1 cellular context compared by ENCODE assay signal in the genomic region with DNA sequence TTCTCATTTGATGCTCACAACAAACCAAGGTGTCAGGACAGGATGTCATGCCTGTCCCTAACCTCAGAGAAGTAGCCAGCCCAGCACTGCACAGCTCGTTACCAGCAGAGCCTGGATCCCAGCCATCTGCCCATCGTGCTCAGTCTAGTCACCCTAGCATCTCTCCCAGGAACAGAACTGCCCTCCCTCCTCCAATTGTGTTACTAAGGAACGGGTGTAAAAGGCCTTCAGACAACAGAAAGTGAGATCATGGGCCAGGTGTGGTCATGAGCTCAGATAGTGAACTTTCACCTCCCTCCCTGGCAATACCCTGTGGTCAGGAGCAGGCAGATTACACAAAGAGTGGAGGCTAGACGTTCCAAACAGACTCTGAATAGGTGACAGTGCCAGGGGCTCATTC.
TF ChIP-seq lines count a peak whose summit lies in the region.

No MANE protein-coding gene starts in this region.

TF ChIP-seq in HepG2, 621 proteins besides CTCF, POLR2A, EP300 and RAD21 (continued from another document and continues in another):
- TF ChIP-seq, protein P1, sequence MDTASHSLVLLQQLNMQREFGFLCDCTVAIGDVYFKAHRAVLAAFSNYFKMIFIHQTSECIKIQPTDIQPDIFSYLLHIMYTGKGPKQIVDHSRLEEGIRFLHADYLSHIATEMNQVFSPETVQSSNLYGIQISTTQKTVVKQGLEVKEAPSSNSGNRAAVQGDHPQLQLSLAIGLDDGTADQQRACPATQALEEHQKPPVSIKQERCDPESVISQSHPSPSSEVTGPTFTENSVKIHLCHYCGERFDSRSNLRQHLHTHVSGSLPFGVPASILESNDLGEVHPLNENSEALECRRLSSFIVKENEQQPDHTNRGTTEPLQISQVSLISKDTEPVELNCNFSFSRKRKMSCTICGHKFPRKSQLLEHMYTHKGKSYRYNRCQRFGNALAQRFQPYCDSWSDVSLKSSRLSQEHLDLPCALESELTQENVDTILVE (CRISPR knock-in tag; IDR thresholded peaks at IDR 0.05), result no peak
- TF ChIP-seq, protein P2, sequence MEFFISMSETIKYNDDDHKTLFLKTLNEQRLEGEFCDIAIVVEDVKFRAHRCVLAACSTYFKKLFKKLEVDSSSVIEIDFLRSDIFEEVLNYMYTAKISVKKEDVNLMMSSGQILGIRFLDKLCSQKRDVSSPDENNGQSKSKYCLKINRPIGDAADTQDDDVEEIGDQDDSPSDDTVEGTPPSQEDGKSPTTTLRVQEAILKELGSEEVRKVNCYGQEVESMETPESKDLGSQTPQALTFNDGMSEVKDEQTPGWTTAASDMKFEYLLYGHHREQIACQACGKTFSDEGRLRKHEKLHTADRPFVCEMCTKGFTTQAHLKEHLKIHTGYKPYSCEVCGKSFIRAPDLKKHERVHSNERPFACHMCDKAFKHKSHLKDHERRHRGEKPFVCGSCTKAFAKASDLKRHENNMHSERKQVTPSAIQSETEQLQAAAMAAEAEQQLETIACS (CRISPR knock-in tag; IDR thresholded peaks at IDR 0.05), result no peak
- TF ChIP-seq ZNF354B (CRISPR knock-in tag; IDR thresholded peaks at IDR 0.05), result no peak
- TF ChIP-seq, protein P3, sequence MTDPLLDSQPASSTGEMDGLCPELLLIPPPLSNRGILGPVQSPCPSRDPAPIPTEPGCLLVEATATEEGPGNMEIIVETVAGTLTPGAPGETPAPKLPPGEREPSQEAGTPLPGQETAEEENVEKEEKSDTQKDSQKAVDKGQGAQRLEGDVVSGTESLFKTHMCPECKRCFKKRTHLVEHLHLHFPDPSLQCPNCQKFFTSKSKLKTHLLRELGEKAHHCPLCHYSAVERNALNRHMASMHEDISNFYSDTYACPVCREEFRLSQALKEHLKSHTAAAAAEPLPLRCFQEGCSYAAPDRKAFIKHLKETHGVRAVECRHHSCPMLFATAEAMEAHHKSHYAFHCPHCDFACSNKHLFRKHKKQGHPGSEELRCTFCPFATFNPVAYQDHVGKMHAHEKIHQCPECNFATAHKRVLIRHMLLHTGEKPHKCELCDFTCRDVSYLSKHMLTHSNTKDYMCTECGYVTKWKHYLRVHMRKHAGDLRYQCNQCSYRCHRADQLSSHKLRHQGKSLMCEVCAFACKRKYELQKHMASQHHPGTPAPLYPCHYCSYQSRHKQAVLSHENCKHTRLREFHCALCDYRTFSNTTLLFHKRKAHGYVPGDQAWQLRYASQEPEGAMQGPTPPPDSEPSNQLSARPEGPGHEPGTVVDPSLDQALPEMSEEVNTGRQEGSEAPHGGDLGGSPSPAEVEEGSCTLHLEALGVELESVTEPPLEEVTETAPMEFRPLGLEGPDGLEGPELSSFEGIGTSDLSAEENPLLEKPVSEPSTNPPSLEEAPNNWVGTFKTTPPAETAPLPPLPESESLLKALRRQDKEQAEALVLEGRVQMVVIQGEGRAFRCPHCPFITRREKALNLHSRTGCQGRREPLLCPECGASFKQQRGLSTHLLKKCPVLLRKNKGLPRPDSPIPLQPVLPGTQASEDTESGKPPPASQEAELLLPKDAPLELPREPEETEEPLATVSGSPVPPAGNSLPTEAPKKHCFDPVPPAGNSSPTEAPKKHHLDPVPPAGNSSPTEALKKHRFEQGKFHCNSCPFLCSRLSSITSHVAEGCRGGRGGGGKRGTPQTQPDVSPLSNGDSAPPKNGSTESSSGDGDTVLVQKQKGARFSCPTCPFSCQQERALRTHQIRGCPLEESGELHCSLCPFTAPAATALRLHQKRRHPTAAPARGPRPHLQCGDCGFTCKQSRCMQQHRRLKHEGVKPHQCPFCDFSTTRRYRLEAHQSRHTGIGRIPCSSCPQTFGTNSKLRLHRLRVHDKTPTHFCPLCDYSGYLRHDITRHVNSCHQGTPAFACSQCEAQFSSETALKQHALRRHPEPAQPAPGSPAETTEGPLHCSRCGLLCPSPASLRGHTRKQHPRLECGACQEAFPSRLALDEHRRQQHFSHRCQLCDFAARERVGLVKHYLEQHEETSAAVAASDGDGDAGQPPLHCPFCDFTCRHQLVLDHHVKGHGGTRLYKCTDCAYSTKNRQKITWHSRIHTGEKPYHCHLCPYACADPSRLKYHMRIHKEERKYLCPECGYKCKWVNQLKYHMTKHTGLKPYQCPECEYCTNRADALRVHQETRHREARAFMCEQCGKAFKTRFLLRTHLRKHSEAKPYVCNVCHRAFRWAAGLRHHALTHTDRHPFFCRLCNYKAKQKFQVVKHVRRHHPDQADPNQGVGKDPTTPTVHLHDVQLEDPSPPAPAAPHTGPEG (CRISPR knock-in tag; IDR thresholded peaks at IDR 0.05), result no peak
- no peak for TF ChIP-seq U2AF1 (optimal IDR thresholded peaks at IDR 0.05; ENCODE audit: low read depth, low read length)
- no peak for TF ChIP-seq PAWR (CRISPR knock-in tag; IDR thresholded peaks at IDR 0.05; ENCODE audit: borderline replicate concordance)
- TF ChIP-seq RELA (CRISPR knock-in tag; IDR thresholded peaks at IDR 0.05), result no peak
- TF ChIP-seq ZC3H13 (CRISPR knock-in tag; IDR thresholded peaks at IDR 0.05), result no peak
- TF ChIP-seq KMT2A (CRISPR knock-in tag; IDR thresholded peaks at IDR 0.05), result no peak
- TF ChIP-seq, protein P4, sequence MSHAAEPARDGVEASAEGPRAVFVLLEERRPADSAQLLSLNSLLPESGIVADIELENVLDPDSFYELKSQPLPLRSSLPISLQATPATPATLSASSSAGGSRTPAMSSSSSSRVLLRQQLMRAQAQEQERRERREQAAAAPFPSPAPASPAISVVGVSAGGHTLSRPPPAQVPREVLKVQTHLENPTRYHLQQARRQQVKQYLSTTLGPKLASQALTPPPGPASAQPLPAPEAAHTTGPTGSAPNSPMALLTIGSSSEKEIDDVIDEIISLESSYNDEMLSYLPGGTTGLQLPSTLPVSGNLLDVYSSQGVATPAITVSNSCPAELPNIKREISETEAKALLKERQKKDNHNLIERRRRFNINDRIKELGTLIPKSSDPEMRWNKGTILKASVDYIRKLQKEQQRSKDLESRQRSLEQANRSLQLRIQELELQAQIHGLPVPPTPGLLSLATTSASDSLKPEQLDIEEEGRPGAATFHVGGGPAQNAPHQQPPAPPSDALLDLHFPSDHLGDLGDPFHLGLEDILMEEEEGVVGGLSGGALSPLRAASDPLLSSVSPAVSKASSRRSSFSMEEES (CRISPR knock-in tag; IDR thresholded peaks at IDR 0.05), result 0 out of 2 replicates have a peak, but pooled peaks have one; percentile 30
- TF ChIP-seq KLF6 (CRISPR knock-in tag; IDR thresholded peaks at IDR 0.05), result no peak
- TF ChIP-seq, protein P5, sequence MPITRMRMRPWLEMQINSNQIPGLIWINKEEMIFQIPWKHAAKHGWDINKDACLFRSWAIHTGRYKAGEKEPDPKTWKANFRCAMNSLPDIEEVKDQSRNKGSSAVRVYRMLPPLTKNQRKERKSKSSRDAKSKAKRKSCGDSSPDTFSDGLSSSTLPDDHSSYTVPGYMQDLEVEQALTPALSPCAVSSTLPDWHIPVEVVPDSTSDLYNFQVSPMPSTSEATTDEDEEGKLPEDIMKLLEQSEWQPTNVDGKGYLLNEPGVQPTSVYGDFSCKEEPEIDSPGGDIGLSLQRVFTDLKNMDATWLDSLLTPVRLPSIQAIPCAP (CRISPR knock-in tag; IDR thresholded peaks at IDR 0.05; ENCODE audit: low read depth), result no peak
- no peak for TF ChIP-seq ATF1 (CRISPR knock-in tag; IDR thresholded peaks at IDR 0.05)
- no peak for TF ChIP-seq GATA4 (IDR thresholded peaks at IDR 0.05; ENCODE audit: borderline replicate concordance, low read depth)
- no peak for TF ChIP-seq ZNF33B (CRISPR knock-in tag; IDR thresholded peaks at IDR 0.05)
- no peak for TF ChIP-seq ZKSCAN8 (CRISPR knock-in tag; IDR thresholded peaks at IDR 0.05; ENCODE audit: borderline replicate concordance)
- TF ChIP-seq NKX3-1 (CRISPR knock-in tag; IDR thresholded peaks at IDR 0.05), result no peak
- no peak for TF ChIP-seq ZFP41 (CRISPR knock-in tag; IDR thresholded peaks at IDR 0.05; ENCODE audit: borderline replicate concordance)
- TF ChIP-seq ZNF350 (CRISPR knock-in tag; IDR thresholded peaks at IDR 0.05; ENCODE audit: borderline replicate concordance, low read depth), result no peak
- TF ChIP-seq SRY (CRISPR knock-in tag; IDR thresholded peaks at IDR 0.05), result no peak
- no peak for TF ChIP-seq MYNN (CRISPR knock-in tag; IDR thresholded peaks at IDR 0.05; ENCODE audit: low read depth)
- TF ChIP-seq ZNF577 (CRISPR knock-in tag; IDR thresholded peaks at IDR 0.05; ENCODE audit: borderline replicate concordance, low read depth), result no peak
- TF ChIP-seq EEA1 (CRISPR knock-in tag; IDR thresholded peaks at IDR 0.05; ENCODE audit: borderline replicate concordance), result no peak
- peak; percentile 48; the same call in 1 of the 2 replicates for TF ChIP-seq HNF4A (CRISPR knock-in tag; IDR thresholded peaks at IDR 0.05)
- no peak for TF ChIP-seq MAFG (CRISPR knock-in tag; IDR thresholded peaks at IDR 0.05)
- TF ChIP-seq, protein P6, sequence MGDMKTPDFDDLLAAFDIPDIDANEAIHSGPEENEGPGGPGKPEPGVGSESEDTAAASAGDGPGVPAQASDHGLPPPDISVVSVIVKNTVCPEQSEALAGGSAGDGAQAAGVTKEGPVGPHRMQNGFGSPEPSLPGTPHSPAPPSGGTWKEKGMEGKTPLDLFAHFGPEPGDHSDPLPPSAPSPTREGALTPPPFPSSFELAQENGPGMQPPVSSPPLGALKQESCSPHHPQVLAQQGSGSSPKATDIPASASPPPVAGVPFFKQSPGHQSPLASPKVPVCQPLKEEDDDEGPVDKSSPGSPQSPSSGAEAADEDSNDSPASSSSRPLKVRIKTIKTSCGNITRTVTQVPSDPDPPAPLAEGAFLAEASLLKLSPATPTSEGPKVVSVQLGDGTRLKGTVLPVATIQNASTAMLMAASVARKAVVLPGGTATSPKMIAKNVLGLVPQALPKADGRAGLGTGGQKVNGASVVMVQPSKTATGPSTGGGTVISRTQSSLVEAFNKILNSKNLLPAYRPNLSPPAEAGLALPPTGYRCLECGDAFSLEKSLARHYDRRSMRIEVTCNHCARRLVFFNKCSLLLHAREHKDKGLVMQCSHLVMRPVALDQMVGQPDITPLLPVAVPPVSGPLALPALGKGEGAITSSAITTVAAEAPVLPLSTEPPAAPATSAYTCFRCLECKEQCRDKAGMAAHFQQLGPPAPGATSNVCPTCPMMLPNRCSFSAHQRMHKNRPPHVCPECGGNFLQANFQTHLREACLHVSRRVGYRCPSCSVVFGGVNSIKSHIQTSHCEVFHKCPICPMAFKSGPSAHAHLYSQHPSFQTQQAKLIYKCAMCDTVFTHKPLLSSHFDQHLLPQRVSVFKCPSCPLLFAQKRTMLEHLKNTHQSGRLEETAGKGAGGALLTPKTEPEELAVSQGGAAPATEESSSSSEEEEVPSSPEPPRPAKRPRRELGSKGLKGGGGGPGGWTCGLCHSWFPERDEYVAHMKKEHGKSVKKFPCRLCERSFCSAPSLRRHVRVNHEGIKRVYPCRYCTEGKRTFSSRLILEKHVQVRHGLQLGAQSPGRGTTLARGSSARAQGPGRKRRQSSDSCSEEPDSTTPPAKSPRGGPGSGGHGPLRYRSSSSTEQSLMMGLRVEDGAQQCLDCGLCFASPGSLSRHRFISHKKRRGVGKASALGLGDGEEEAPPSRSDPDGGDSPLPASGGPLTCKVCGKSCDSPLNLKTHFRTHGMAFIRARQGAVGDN (CRISPR knock-in tag; IDR thresholded peaks at IDR 0.05), result no peak
- TF ChIP-seq RORA (CRISPR knock-in tag; IDR thresholded peaks at IDR 0.05), result no peak
- no peak for TF ChIP-seq ONECUT2 (CRISPR knock-in tag; IDR thresholded peaks at IDR 0.05)
- no peak for TF ChIP-seq CBX1 (IDR thresholded peaks at IDR 0.05; ENCODE audit: low read depth)
- no peak for TF ChIP-seq ZNF883 (CRISPR knock-in tag; IDR thresholded peaks at IDR 0.05; ENCODE audit: not compliant biosample characterization)
- no peak for TF ChIP-seq SOX6 (IDR thresholded peaks at IDR 0.05)
- peak; percentile 43; the same call in 1 of the 2 replicates for TF ChIP-seq SOX6 (CRISPR knock-in tag; IDR thresholded peaks at IDR 0.05)
- no peak for TF ChIP-seq POGZ (CRISPR knock-in tag; IDR thresholded peaks at IDR 0.05)
- TF ChIP-seq TEAD3 (CRISPR knock-in tag; optimal IDR thresholded peaks at IDR 0.05; ENCODE audit: borderline replicate concordance), result peak; percentile 8
- TF ChIP-seq NFKBIZ (CRISPR knock-in tag; IDR thresholded peaks at IDR 0.05), result no peak
- TF ChIP-seq DMAP1 (CRISPR knock-in tag; IDR thresholded peaks at IDR 0.05), result no peak
- no peak for TF ChIP-seq ZNF296 (CRISPR knock-in tag; conservative IDR thresholded peaks at IDR 0.05)
- no peak for TF ChIP-seq CREB1 (IDR thresholded peaks at IDR 0.05)
- no peak for TF ChIP-seq CREB1 (CRISPR knock-in tag; IDR thresholded peaks at IDR 0.05)
- TF ChIP-seq ZNF660 (CRISPR knock-in tag; IDR thresholded peaks at IDR 0.05; ENCODE audit: borderline replicate concordance, low read depth), result no peak
- no peak for TF ChIP-seq SMAD1 (CRISPR knock-in tag; IDR thresholded peaks at IDR 0.05; ENCODE audit: borderline replicate concordance, low read depth)
